9 cellular contexts compared by ENCODE assay signal in genomic region chr1:236213534-236213933, GRCh38.
"Had no signal": no experiment of that assay in that cellular context is flagged by ENCODE, and none has a peak within 500 bp of the region (broad histone marks: within the 10 kb centered on the region; RNA-seq: fewer than 3 reads in every experiment).

No MANE protein-coding gene starts in this region.

- H3K27ac ChIP-seq: HL-60, KMS-11 had no signal

- H3K27ac Mint-ChIP-seq: GM23338, H9, HFFc6, IgD-negative memory B cell had no signal

- H3K4me1 Mint-ChIP-seq: GM23338, IgD-negative memory B cell had no signal

- H3K9me3 Mint-ChIP-seq: GM23338, H9, HFFc6, IgD-negative memory B cell had no signal

- ATAC-seq: GM23338, HepG2 had no signal

- H3K4me3 Mint-ChIP-seq: GM23338, H9, HFFc6, IgD-negative memory B cell had no signal

- H3K4me3 ChIP-seq: GM23338 had no signal

- H3K27me3 Mint-ChIP-seq: IgD-negative memory B cell had no signal

- H3K9ac ChIP-seq: KMS-11 had no signal

- H2AFZ ChIP-seq: GM23338 had no signal

- H3K4me2 ChIP-seq: GM23338, KMS-11 had no signal

- DNase-seq: H9, HCEC 1CT, HFFc6, KBM-7 had no signal
